11 cellular contexts compared by ENCODE assay signal in the genomic region with DNA sequence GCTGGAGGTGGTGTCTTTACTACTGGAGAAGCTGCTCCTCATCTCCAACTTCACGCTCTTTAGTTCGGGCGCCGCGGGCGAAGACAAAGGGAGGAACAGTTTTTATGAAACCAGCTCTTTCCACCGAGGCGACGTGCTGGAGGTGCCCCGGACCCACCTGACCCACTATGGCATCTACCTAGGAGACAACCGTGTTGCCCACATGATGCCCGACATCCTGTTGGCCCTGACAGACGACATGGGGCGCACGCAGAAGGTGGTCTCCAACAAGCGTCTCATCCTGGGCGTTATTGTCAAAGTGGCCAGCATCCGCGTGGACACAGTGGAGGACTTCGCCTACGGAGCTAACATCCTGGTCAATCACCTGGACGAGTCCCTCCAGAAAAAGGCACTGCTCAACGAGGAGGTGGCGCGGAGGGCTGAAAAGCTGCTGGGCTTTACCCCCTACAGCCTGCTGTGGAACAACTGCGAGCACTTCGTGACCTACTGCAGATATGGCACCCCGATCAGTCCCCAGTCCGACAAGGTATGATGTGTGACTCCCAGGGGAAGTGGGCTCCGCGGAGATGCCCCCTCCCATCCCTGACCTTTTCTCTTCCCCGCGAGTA. TPM values are rescaled to one million over a fixed set of nuclear protein-coding genes. Genes with fewer than 3 reads are reported as not detected.
A peak's percentile ranks its signal among the peaks of the same experiment; 100 is the strongest.
DNase-seq lines count a peak whose midpoint lies in the region; ATAC-seq and TF ChIP-seq lines count a peak whose summit lies in the region.
"Had no signal": no experiment of that assay in that cellular context is flagged by ENCODE, and none has a peak within 500 bp of the region (broad histone marks: within the 10 kb centered on the region; RNA-seq: fewer than 3 reads in every experiment).

No MANE protein-coding gene starts in this region.

- peaks cover 98% of the 10 kb centered on the region for H3K27me3 Mint-ChIP-seq in neural crest cell (ENCODE audit: low read depth)

- H3K9me3 ChIP-seq in NT2/D1 (ENCODE audit: insufficient read depth, low read length) (no peaks in the 10 kb centered on the region), endocrine pancreas (ENCODE audit: control insufficient read depth, low read length) (no peaks in the 10 kb centered on the region)

- peaks cover 25% of the 10 kb centered on the region for H3K4me1 Mint-ChIP-seq in neural crest cell

- DNase-seq in NT2/D1 (ENCODE audit: low read depth, low spot score) = no peak
- DNase-seq in neural crest cell (ENCODE audit: low read depth, low spot score) = no peak
- no peak for DNase-seq in GF-D8 (lab: John Stamatoyannopoulos, UW)
- DNase-seq: OCI-M1 had no signal

- no peak overlapping the region for H2AFZ ChIP-seq in ACC112 (ENCODE audit: low read length, unreplicated experiment)

- H3K4me1 ChIP-seq in ACC112 (ENCODE audit: control insufficient read depth, insufficient read depth, low read length, unreplicated experiment) (no peaks in the 10 kb centered on the region), NT2/D1 (ENCODE audit: insufficient read depth, insufficient read length) (peaks cover 2% of the 10 kb centered on the region), endocrine pancreas (ENCODE audit: control insufficient read depth, insufficient read depth, low read length) (no peaks in the 10 kb centered on the region)

- H3K9me3 Mint-ChIP-seq in neural crest cell = no peaks in the 10 kb centered on the region

- H3K4me3 Mint-ChIP-seq in neural crest cell = peak overlapping the region; percentile 86

- peak overlapping the region; percentile 72 for H3K4me3 ChIP-seq in ACC112 (ENCODE audit: low read depth, low read length)
- peak overlapping the region; percentile 78 for H3K4me3 ChIP-seq in NT2/D1 (ENCODE audit: insufficient read length, low read depth)
- H3K4me3 ChIP-seq in endocrine pancreas (ENCODE audit: control insufficient read depth, insufficient read depth, low read length) = no peak overlapping the region

- no peaks in the 10 kb centered on the region for H3K79me2 ChIP-seq in ACC112 (ENCODE audit: control insufficient read depth, insufficient read depth, low read length, unreplicated experiment)

- no peak overlapping the region for H3K27ac ChIP-seq in ACC112 (ENCODE audit: low read depth, low read length)

- TF ChIP-seq CTCF in neural crest cell (conservative IDR thresholded peaks at IDR 0.05) = peak; percentile 8

- ATAC-seq in HG02763 (IDR thresholded peaks at IDR 0.05; ENCODE audit: unreplicated experiment) (no peak), HG02623 (IDR thresholded peaks at IDR 0.05; ENCODE audit: unreplicated experiment) (no peak), HG03354 (IDR thresholded peaks at IDR 0.05; ENCODE audit: poor library complexity, severe bottlenecking, unreplicated experiment) (no peak)

- H3K9ac ChIP-seq in NT2/D1 (ENCODE audit: insufficient read length, low read depth) (peak overlapping the region; percentile 72), endocrine pancreas (ENCODE audit: control insufficient read depth, insufficient read depth, low read length) (peak overlapping the region; percentile 47)

- no peak overlapping the region for H3K27ac Mint-ChIP-seq in neural crest cell (ENCODE audit: unreplicated experiment)

- H3K36me3 Mint-ChIP-seq in neural crest cell (ENCODE audit: low read depth) = no peaks in the 10 kb centered on the region

- no peaks in the 10 kb centered on the region for H3K36me3 ChIP-seq in ACC112 (ENCODE audit: insufficient read depth, low read length)
- H3K36me3 ChIP-seq in NT2/D1 (ENCODE audit: insufficient read depth, insufficient read length, low read length) = no peaks in the 10 kb centered on the region
- no peaks in the 10 kb centered on the region for H3K36me3 ChIP-seq in endocrine pancreas (ENCODE audit: control insufficient read depth, insufficient read depth, low read length)

- H3K27me3 ChIP-seq in ACC112 (ENCODE audit: insufficient read depth, low read length) = peaks cover 60% of the 10 kb centered on the region
- peaks cover 59% of the 10 kb centered on the region for H3K27me3 ChIP-seq in NT2/D1 (ENCODE audit: insufficient read depth, insufficient read length)
- no peaks in the 10 kb centered on the region for H3K27me3 ChIP-seq in endocrine pancreas (ENCODE audit: control insufficient read depth, insufficient read depth, low read length)

RNA-seq across cellular contexts. Expression of gene LRAT, which starts 0.6 kb away (rescaled TPM):
- 0.09 and 0.20 TPM in 2 replicates for total RNA-seq in neural crest cell
- total RNA-seq: lung microvascular endothelial cell had no signal

RNA-seq across cellular contexts. Expression of gene RBM46, which starts 36.6 kb away (rescaled TPM):
- total RNA-seq in neural crest cell = not detected in 2 replicates
- total RNA-seq: HT1080, lung microvascular endothelial cell had no signal
